7 cellular contexts compared by ENCODE assay signal in genomic region chr1:172845371-172845770, GRCh38.
DNase-seq lines count a peak whose midpoint lies in the region; ATAC-seq and TF ChIP-seq lines count a peak whose summit lies in the region.

No MANE protein-coding gene starts in this region.

- ATAC-seq in HG03432 (IDR thresholded peaks at IDR 0.05; ENCODE audit: unreplicated experiment) (peak; percentile 53), GM21390 (IDR thresholded peaks at IDR 0.05; ENCODE audit: unreplicated experiment) (no peak)

- CTCF ChIA-PET in activated CD4-positive, alpha-beta memory T cell treated with anti-CD3 and anti-CD28 coated beads, Interleukin-2, amount 10 ng/mL, durations not matched to agents 7 days and 5 days (lab: Charles Lee) = no interaction called here

- no peak overlapping the region for H3K4me3 Mint-ChIP-seq in activated CD4-positive, alpha-beta memory T cell treated with anti-CD3 and anti-CD28 coated beads, Interleukin-2, amount 10 ng/mL, durations not matched to agents 7 days and 5 days

- peaks cover 43% of the 10 kb centered on the region for H3K27me3 Mint-ChIP-seq in activated CD4-positive, alpha-beta memory T cell treated with anti-CD3 and anti-CD28 coated beads, Interleukin-2, amount 10 ng/mL, durations not matched to agents 7 days and 5 days

- H3K36me3 Mint-ChIP-seq in activated CD4-positive, alpha-beta memory T cell treated with anti-CD3 and anti-CD28 coated beads, Interleukin-2, amount 10 ng/mL, durations not matched to agents 7 days and 5 days (ENCODE audit: low read depth) = peaks cover 3% of the 10 kb centered on the region

- TF ChIP-seq CTCF in fibroblast of pulmonary artery (IDR thresholded peaks at IDR 0.05; ENCODE audit: low read length, missing control alignments) = no peak

- peak; percentile 32 for DNase-seq in activated CD4-positive, alpha-beta memory T cell treated with anti-CD3 and anti-CD28 coated beads, Interleukin-2, amount 10 ng/mL, durations not matched to agents 7 days and 5 days
- DNase-seq in fibroblast of pulmonary artery (ENCODE audit: low read depth) (peak; percentile 51), OCI-M2 (lab: John Stamatoyannopoulos, UW; ENCODE audit: unreplicated experiment) (no peak), DMS153 (lab: John Stamatoyannopoulos, UW) (no peak)
- DNase-seq in stimulated activated CD8-positive, alpha-beta memory T cell treated with anti-CD3 and anti-CD28 coated beads, Interleukin-4, amount 100 ng/mL, for 4 hours (ENCODE audit: low read depth in 2 of 2, low spot score in 1 of 2) = peak; percentile 15 to 47

- H3K27ac Mint-ChIP-seq in activated CD4-positive, alpha-beta memory T cell treated with anti-CD3 and anti-CD28 coated beads, Interleukin-2, amount 10 ng/mL, durations not matched to agents 7 days and 5 days = peak overlapping the region; percentile 6

- no peak overlapping the region for H3K4me3 ChIP-seq in fibroblast of pulmonary artery (replicated peaks; ENCODE audit: low read depth, low read length)

- peaks cover 11% of the 10 kb centered on the region for H3K4me1 Mint-ChIP-seq in activated CD4-positive, alpha-beta memory T cell treated with anti-CD3 and anti-CD28 coated beads, Interleukin-2, amount 10 ng/mL, durations not matched to agents 7 days and 5 days

- POLR2A ChIA-PET in activated CD4-positive, alpha-beta memory T cell treated with anti-CD3 and anti-CD28 coated beads, Interleukin-2, amount 10 ng/mL, durations not matched to agents 7 days and 5 days (lab: Charles Lee) = no interaction called here

- H3K9me3 Mint-ChIP-seq in activated CD4-positive, alpha-beta memory T cell treated with anti-CD3 and anti-CD28 coated beads, Interleukin-2, amount 10 ng/mL, durations not matched to agents 7 days and 5 days = no peaks in the 10 kb centered on the region

Comparison
In these comparisons a context has a peak if more than half of its experiments do, and no peak if none do; other contexts are left out.
1. DNase-seq: peak in activated CD4-positive, alpha-beta memory T cell treated with anti-CD3 and anti-CD28 coated beads, Interleukin-2, amount 10 ng/mL, durations not matched to agents 7 days and 5 days (single experiment), fibroblast of pulmonary artery (single experiment) and stimulated activated CD8-positive, alpha-beta memory T cell treated with anti-CD3 and anti-CD28 coated beads, Interleukin-4, amount 100 ng/mL, for 4 hours (2 of 2); none in OCI-M2 (single experiment) and DMS153 (single experiment).